31 cellular contexts compared by ENCODE assay signal in the genomic region with DNA sequence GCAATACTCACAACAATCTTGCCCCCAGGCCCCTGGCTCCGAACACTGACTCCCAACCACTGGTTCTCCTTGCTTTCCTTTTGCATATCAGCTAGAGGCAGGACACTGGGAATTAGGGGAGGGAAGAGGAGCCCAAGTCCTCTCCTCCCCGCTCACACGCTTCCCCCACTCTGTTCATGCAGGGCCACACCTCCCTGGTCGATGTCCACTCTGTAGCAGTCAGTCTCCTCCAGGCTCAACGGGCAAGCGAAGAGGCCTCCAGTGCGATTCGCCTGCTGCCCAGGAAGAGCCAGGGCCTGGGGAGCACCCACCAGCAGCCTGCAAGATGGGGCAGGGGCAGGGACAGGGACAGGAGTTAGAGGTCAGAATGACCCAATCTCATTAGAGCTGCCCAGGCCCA. TPM values are rescaled to one million over a fixed set of nuclear protein-coding genes. Genes with fewer than 3 reads are reported as not detected.
DNase-seq lines count a peak whose midpoint lies in the region; ATAC-seq and TF ChIP-seq lines count a peak whose summit lies in the region.
"Had no signal": no experiment of that assay in that cellular context is flagged by ENCODE, and none has a peak within 500 bp of the region (broad histone marks: within the 10 kb centered on the region; RNA-seq: fewer than 3 reads in every experiment).

No MANE protein-coding gene starts in this region.

- H3K27me3 ChIP-seq in heart right ventricle (peaks cover 0 to 20% (median 0%) of the 10 kb centered on the region in 7 donors), right cardiac atrium (ENCODE audit: control insufficient read depth, insufficient read depth) (no peaks in the 10 kb centered on the region), gastrocnemius medialis (no peaks in the 10 kb centered on the region)
- H3K27me3 ChIP-seq: body of pancreas, ovary, upper lobe of left lung had no signal

- peak overlapping the region in 6 of 10 donors; percentile 21 to 87 (median 74) for H3K4me3 ChIP-seq in heart right ventricle
- H3K4me3 ChIP-seq in right cardiac atrium (ENCODE audit: low read length): no peak overlapping the region
- peak overlapping the region; percentile 26 to 79 (median 52) for H3K4me3 ChIP-seq in gastrocnemius medialis
- H3K4me3 ChIP-seq: body of pancreas, lung, ovary, upper lobe of left lung had no signal

- 66 to 75% methylated on average over 8 of the region's 8 CpGs for WGBS in heart right ventricle, 2 donors
- WGBS in right cardiac atrium: 83% methylated on average over 8 of the region's 8 CpGs

- intact Hi-C loops in heart right ventricle (cut with DNase I) (loop anchor here in 1 of 10 donors (2.0 kb wide), 1 partner anchor 22 kb away; a partner anchor contains a TSS), Right ventricle myocardium superior (cut with DNase I) (no loop called here), right cardiac atrium (cut with DNase I) (no loop called here), gastrocnemius medialis (cut with DNase I; ENCODE audit: low total_unique reads) (loop anchor here (10.0 kb wide), 1 partner anchor 1418 kb away; a partner anchor contains a TSS), left colon (cut with DNase I, micrococcal nuclease) (no loop called here)

- H3K4me1 ChIP-seq in heart right ventricle (peaks cover 2 to 76% (median 42%) of the 10 kb centered on the region in 9 donors), right cardiac atrium (ENCODE audit: control insufficient read depth, insufficient read depth, low read length) (peaks cover 8% of the 10 kb centered on the region), gastrocnemius medialis (peaks cover 61 to 68% of the 10 kb centered on the region in 2 donors)

- no peaks in the 10 kb centered on the region for H3K9me3 ChIP-seq in heart right ventricle
- no peaks in the 10 kb centered on the region for H3K9me3 ChIP-seq in right cardiac atrium (ENCODE audit: control insufficient read depth, low read length)
- no peaks in the 10 kb centered on the region for H3K9me3 ChIP-seq in gastrocnemius medialis
- H3K9me3 ChIP-seq: body of pancreas, Caco-2, ovary, upper lobe of left lung had no signal

- TF ChIP-seq POLR2A in gastrocnemius medialis (IDR thresholded peaks at IDR 0.05): no peak

- TF ChIP-seq CTCF in heart right ventricle (IDR thresholded peaks at IDR 0.05) (no peak), gastrocnemius medialis (IDR thresholded peaks at IDR 0.05 in 4 of 5, conservative IDR thresholded peaks at IDR 0.05 in 1 of 5) (no peak)

- in situ Hi-C loops in gastrocnemius medialis (cut with MboI; ENCODE audit: low sequenced_read_pairs in 4 of 4): loop anchor here in 1 of 4 donors (25.0 kb wide), 1 partner anchor 1716 kb away; a partner anchor contains a TSS

- DNase-seq in heart right ventricle (no peak), Right ventricle myocardium superior (no peak), right cardiac atrium (peak in 1 of 3 donors; percentile 58), gastrocnemius medialis (peak in 1 of 2 donors; percentile 45), ecto neural progenitor cell (ENCODE audit: low spot score) (no peak), DMS53 treated with DMSO at 0.1 percent for 48 hours (lab: John Stamatoyannopoulos, UW; ENCODE audit: unreplicated experiment) (no peak), left colon (no peak)
- DNase-seq: 8988T; activated CD4-positive, alpha-beta T cell treated with anti-CD3 and anti-CD28 coated beads, Interleukin-2, amount 50 U/mL, for 4 hours; activated CD8-positive, alpha-beta memory T cell treated with anti-CD3 and anti-CD28 coated beads, Interleukin-2, amount 10 ng/mL, durations not matched to agents 7 days and 5 days; activated naive CD4-positive, alpha-beta T cell; activated T-cell treated with anti-CD3 and anti-CD28 coated beads, Interleukin-2, amount 50 U/mL, for 72 hours; body of pancreas; Caco-2; DMS79; effector CD4-positive, alpha-beta T cell; natural killer cell; NCI-H1417 treated with DMSO at 0.1 percent for 48 hours; NCI-H2081 treated with DMSO at 0.1 percent for 48 hours; NCI-H2227 treated with DMSO at 0.1 percent for 48 hours; NCI-H526 treated with DMSO at 0.1 percent for 48 hours; PC-3; stimulated activated CD4-positive, alpha-beta T cell treated with anti-CD3 and anti-CD28 coated beads, Interleukin-12 subunit alpha, Interleukin-12 subunit beta, amount 100 ng/mL, for 4 hours; stimulated activated CD4-positive, alpha-beta T cell treated with anti-CD3 and anti-CD28 coated beads, Interleukin-2, amount 100 ng/mL, for 48 hours; T-helper 2 cell; upper lobe of left lung had no signal

- H3K36me3 ChIP-seq in heart right ventricle (peaks cover 0 to 40% (median 0%) of the 10 kb centered on the region in 9 donors), gastrocnemius medialis (peaks cover 0 to 17% of the 10 kb centered on the region in 2 donors)
- H3K36me3 ChIP-seq: ovary, upper lobe of left lung had no signal

- ATAC-seq in heart right ventricle (peak in 2 of 8 donors; percentile 0 to 3), Right ventricle myocardium superior (ENCODE audit: poor library complexity) (no peak), right cardiac atrium (peak in 1 of 2 donors; percentile 0), gastrocnemius medialis (peak; percentile 1 to 9), left colon (no peak), GM21528 (IDR thresholded peaks at IDR 0.05; ENCODE audit: low FRiP score, unreplicated experiment) (no peak)
- ATAC-seq: activated CD4-positive, CD25-positive, alpha-beta regulatory T cell treated with anti-CD3 and anti-CD28 coated beads, Interleukin-2, amount 50 U/mL, for 24 hours; activated CD8-positive, alpha-beta memory T cell treated with anti-CD3 and anti-CD28 coated beads, Interleukin-2, amount 10 ng/mL, durations not matched to agents 7 days and 5 days; activated T-cell treated with anti-CD3 and anti-CD28 coated beads, Interleukin-2, amount 50 U/mL, for 72 hours; body of pancreas; HCT116; natural killer cell; PC-3 had no signal

- H3K27ac ChIP-seq in heart right ventricle (peak overlapping the region; percentile 20 to 98 (median 89)), right cardiac atrium (ENCODE audit: low read length) (peak overlapping the region; percentile 95), gastrocnemius medialis (peak overlapping the region; percentile 87 to 96 (median 92))
- H3K27ac ChIP-seq: body of pancreas, ovary, upper lobe of left lung had no signal

RNA-seq across cellular contexts. Expression of a gene that starts 4.8 kb away (rescaled TPM):
- total RNA-seq in heart right ventricle (100 to 1,000 TPM; 422 to 750 (median 538) TPM), Right ventricle myocardium superior (437 TPM), right cardiac atrium (100 to 1,000 TPM; 465 to 674 (median 604) TPM), gastrocnemius medialis (100 to 1,000 TPM in 2 of 4 donors, 10 to 100 TPM in 2; 69.7 to 206 (median 92.0) TPM), left colon (10 to 100 TPM; 10.2 to 56.5 TPM)
- polyA plus RNA-seq in heart right ventricle (100 to 1,000 TPM; 247 to 481 TPM), right cardiac atrium (288 TPM)

RNA-seq across cellular contexts. Expression of a gene that starts 13.0 kb away (rescaled TPM):
- total RNA-seq in heart right ventricle (100 to 1,000 TPM in 5 of 10 donors, 10 to 100 TPM in 5; 68.3 to 136 (median 101) TPM), Right ventricle myocardium superior (119 TPM), right cardiac atrium (100 to 1,000 TPM; 134 to 149 (median 139) TPM), gastrocnemius medialis (100 to 1,000 TPM; 255 to 434 (median 300) TPM), left colon (100 to 1,000 TPM; 266 to 300 TPM)
- polyA plus RNA-seq in heart right ventricle (100 to 1,000 TPM; 305 to 515 TPM), right cardiac atrium (205 TPM)

RNA-seq across cellular contexts. Expression of a gene that starts 17.3 kb away (rescaled TPM):
- total RNA-seq in heart right ventricle (10 to 100 TPM in 6 of 10 donors, 1 to 10 TPM in 4; 4.9 to 25.9 (median 13.6) TPM), Right ventricle myocardium superior (10.1 TPM), right cardiac atrium (10 to 100 TPM; 15.9 to 27.7 (median 23.3) TPM), gastrocnemius medialis (10 to 100 TPM in 1 of 4 donors, 1 to 10 TPM in 3; 3.8 to 10.3 (median 7.5) TPM), left colon (10 to 100 TPM; 34.2 to 37.7 TPM)
- polyA plus RNA-seq in heart right ventricle (10 to 100 TPM; 40.1 to 54.5 TPM), right cardiac atrium (24.1 TPM)

RNA-seq across cellular contexts. Expression of a gene that starts 25.9 kb away (rescaled TPM):
- total RNA-seq in heart right ventricle: 1,000 to 10,000 TPM in 2 of 10 donors, 100 to 1,000 TPM in 8; 565 to 1,547 (median 768) TPM
- 1,000 to 10,000 TPM; 1,333 to 2,861 TPM for polyA plus RNA-seq in heart right ventricle
- total RNA-seq in Right ventricle myocardium superior: 723 TPM
- total RNA-seq in right cardiac atrium: 1,000 to 10,000 TPM; 1,076 to 1,430 (median 1,264) TPM
- polyA plus RNA-seq in right cardiac atrium: 1,376 TPM
- 1,000 to 10,000 TPM in 1 of 4 donors, 100 to 1,000 TPM in 3; 423 to 1,107 (median 634) TPM for total RNA-seq in gastrocnemius medialis
- 1,000 to 10,000 TPM; 1,137 to 1,252 TPM for total RNA-seq in left colon

RNA-seq across cellular contexts. Expression of a gene that starts 40.1 kb away (rescaled TPM):
- 10 to 100 TPM in 8 of 10 donors, 1 to 10 TPM in 2; 6.2 to 17.6 (median 12.4) TPM for total RNA-seq in heart right ventricle
- 1 to 10 TPM; 3.2 to 8.3 TPM for polyA plus RNA-seq in heart right ventricle
- 6.0 TPM for total RNA-seq in Right ventricle myocardium superior
- 10 to 100 TPM; 16.2 to 17.5 (median 16.7) TPM for total RNA-seq in right cardiac atrium
- 11.5 TPM for polyA plus RNA-seq in right cardiac atrium
- 1 to 10 TPM in 2 of 4 donors, under 1 TPM in 2; 0.17 to 4.4 (median 1.1) TPM for total RNA-seq in gastrocnemius medialis
- total RNA-seq in left colon: 1 to 10 TPM; 1.5 to 2.7 TPM

Comparison
In these comparisons a context has a peak if more than half of its experiments do, and no peak if none do; other contexts are left out.
1. ATAC-seq: peak in gastrocnemius medialis (2 of 2); none in Right ventricle myocardium superior (single experiment), left colon (single experiment) and GM21528 (single experiment).
2. Peak in every context shown above with its lines, with median percentiles within 50 percentile points of each other: H3K27ac ChIP-seq.